Comparison of ENCODE assay signal across 11 cellular contexts in genomic region chr11:86150826-86151187, GRCh38.
DNase-seq lines count a peak whose midpoint lies in the region; ATAC-seq, FAIRE-seq and TF ChIP-seq lines count a peak whose summit lies in the region.
"Had no signal": no experiment of that assay in that cellular context is flagged by ENCODE, and none has a peak within 500 bp of the region (broad histone marks: within the 10 kb centered on the region; RNA-seq: fewer than 3 reads in every experiment).

No MANE protein-coding gene starts in this region.

- H3K14ac ChIP-seq in IMR-90 (replicated peaks; ENCODE audit: low read depth, low read length) = peak overlapping the region; percentile 65; the same call in 1 of the 2 replicates

- no peak for FAIRE-seq in D721Med (lab: Jason Lieb, UNC)

- H3K4ac ChIP-seq in IMR-90 (ENCODE audit: low read depth, low read length) = peak overlapping the region; percentile 64

- H3K9ac ChIP-seq in IMR-90 (ENCODE audit: low read depth, low read length) = no peak overlapping the region

- H4K5ac ChIP-seq in IMR-90 (ENCODE audit: low read depth, low read length) = no peak overlapping the region

- TF ChIP-seq RAD21 in IMR-90 (IDR thresholded peaks at IDR 0.05; ENCODE audit: low read length) = no peak

- H3K4me1 ChIP-seq in IMR-90 (ENCODE audit: control insufficient read depth, insufficient read depth, low read length) = peaks cover 18% of the 10 kb centered on the region

- WGBS in IMR-90 (ENCODE audit: extremely low coverage in 2 of 2, insufficient read length in 1 of 2), 2 experiments = no CpG with 5 or more reads among the region's 2 CpGs

- H3K27me3 Mint-ChIP-seq in central memory CD8-positive, alpha-beta T cell = no peaks in the 10 kb centered on the region
- H3K27me3 Mint-ChIP-seq in natural killer cell treated with Interleukin-12 subunit alpha and Interleukin-12 subunit beta and Interleukin-15 and Interleukin-18, amount 100 ng/mL, for 72 hours = no peaks in the 10 kb centered on the region
- H3K27me3 Mint-ChIP-seq: B cell had no signal

- H3K79me1 ChIP-seq in IMR-90 (ENCODE audit: low read depth in 1 of 2, low read length in 2 of 2) = 0 out of 4 replicates have a peak, but pooled peaks cover 0 to 2% of the 10 kb centered on the region in 2 experiments

- H3K4me2 ChIP-seq in IMR-90 (ENCODE audit: low read depth, low read length) = no peak overlapping the region

- DNase-seq in A172 (ENCODE audit: low spot score) (peak; percentile 35), IMR-90 (no peak), D721Med (ENCODE audit: insufficient read length, low spot score) (no peak), NCI-H1930 (lab: John Stamatoyannopoulos, UW) (no peak)
- DNase-seq in central memory CD8-positive, alpha-beta T cell (ENCODE audit: low spot score in 2 of 2) = no peak
- no peak for DNase-seq in natural killer cell treated with Interleukin-12 subunit alpha and Interleukin-12 subunit beta and Interleukin-15 and Interleukin-18, amount 100 ng/mL, for 72 hours (ENCODE audit: low spot score)
- DNase-seq: naive thymus-derived CD8-positive, alpha-beta T cell had no signal

- H4K20me1 ChIP-seq in IMR-90 (ENCODE audit: insufficient read depth, low read length) = no peaks in the 10 kb centered on the region

- POLR2A ChIA-PET in IMR-90 (lab: Charles Lee; ENCODE audit: unreplicated experiment) = no interaction called here

- H3K27ac ChIP-seq in IMR-90 (ENCODE audit: insufficient read depth, low read length) = no peak overlapping the region

- H4K8ac ChIP-seq in IMR-90 (ENCODE audit: low read depth in 2 of 2, low read length in 2 of 2) = peak overlapping the region; percentile 28 to 57; a peak in 3 of 4 replicates

- no peak overlapping the region for H3K23ac ChIP-seq in IMR-90 (ENCODE audit: low read depth, low read length)

- TF ChIP-seq CTCF in IMR-90 (conservative IDR thresholded peaks at IDR 0.05; ENCODE audit: low read depth, low read length) (no peak), D721Med (IDR thresholded peaks at IDR 0.05; ENCODE audit: insufficient read depth, missing control alignments) (no peak)

- H2BK20ac ChIP-seq in IMR-90 (ENCODE audit: low read depth, low read length) = peak overlapping the region; percentile 57; the same call in 1 of the 2 replicates

- no peaks in the 10 kb centered on the region for H3K9me3 Mint-ChIP-seq in central memory CD8-positive, alpha-beta T cell
- peaks cover 3% of the 10 kb centered on the region for H3K9me3 Mint-ChIP-seq in natural killer cell treated with Interleukin-12 subunit alpha and Interleukin-12 subunit beta and Interleukin-15 and Interleukin-18, amount 100 ng/mL, for 72 hours
- H3K9me3 Mint-ChIP-seq: naive thymus-derived CD8-positive, alpha-beta T cell had no signal

- H3K4me1 Mint-ChIP-seq in central memory CD8-positive, alpha-beta T cell = peaks cover 33% of the 10 kb centered on the region
- H3K4me1 Mint-ChIP-seq in natural killer cell treated with Interleukin-12 subunit alpha and Interleukin-12 subunit beta and Interleukin-15 and Interleukin-18, amount 100 ng/mL, for 72 hours (ENCODE audit: low read depth in 2 of 2) = peaks cover 37 to 49% of the 10 kb centered on the region in 2 donors

- H3K27ac Mint-ChIP-seq in central memory CD8-positive, alpha-beta T cell (ENCODE audit: low read depth) = peak overlapping the region; percentile 39
- H3K27ac Mint-ChIP-seq in natural killer cell treated with Interleukin-12 subunit alpha and Interleukin-12 subunit beta and Interleukin-15 and Interleukin-18, amount 100 ng/mL, for 72 hours = peak overlapping the region; percentile 53 to 74
- H3K27ac Mint-ChIP-seq: B cell had no signal

- no peak overlapping the region for H4K91ac ChIP-seq in IMR-90 (ENCODE audit: insufficient read depth, low read depth, low read length)

- H3K4me3 ChIP-seq in IMR-90 (ENCODE audit: insufficient read depth, low read depth, low read length) = no peak overlapping the region
- H3K4me3 ChIP-seq: cardiac muscle cell had no signal

- no peaks in the 10 kb centered on the region for H3K9me3 ChIP-seq in IMR-90 (ENCODE audit: control insufficient read depth, insufficient read depth, low read length)

- H3K4me3 Mint-ChIP-seq in central memory CD8-positive, alpha-beta T cell = no peak overlapping the region
- H3K4me3 Mint-ChIP-seq in natural killer cell treated with Interleukin-12 subunit alpha and Interleukin-12 subunit beta and Interleukin-15 and Interleukin-18, amount 100 ng/mL, for 72 hours = no peak overlapping the region
- H3K4me3 Mint-ChIP-seq: B cell had no signal

- H2AK5ac ChIP-seq in IMR-90 (ENCODE audit: low read depth, low read length) = peak overlapping the region; percentile 45; the same call in 1 of the 2 replicates

- H2BK15ac ChIP-seq in IMR-90 (ENCODE audit: low read depth, low read length) = peak overlapping the region; percentile 64; the same call in 1 of the 3 replicates

- H3K56ac ChIP-seq in IMR-90 (ENCODE audit: extremely low read depth, insufficient read depth, low read length) = no peak overlapping the region

- in situ Hi-C loops in IMR-90 (cut with MboI; ENCODE audit: low sequenced_read_pairs) = no loop called here

- CTCF ChIA-PET in IMR-90 (lab: Yijun Ruan, JAX) = interaction anchor here (1.3 kb wide), 1 partner anchor 43 kb away, joined by 3 read pairs; no protein-coding TSS in a partner anchor

- no peak overlapping the region for H2AK9ac ChIP-seq in IMR-90 (replicated peaks; ENCODE audit: low read depth, low read length, poor library complexity)

- H2BK120ac ChIP-seq in IMR-90 (ENCODE audit: low read depth, low read length) = peak overlapping the region; percentile 54; the same call in 1 of the 2 replicates

- ATAC-seq in IMR-90 (ENCODE audit: low read depth) = no peak
- no peak for ATAC-seq in central memory CD8-positive, alpha-beta T cell (replicated peaks; ENCODE audit: extremely low read depth, poor library complexity, severe bottlenecking)
- ATAC-seq in natural killer cell treated with Interleukin-12 subunit alpha and Interleukin-12 subunit beta and Interleukin-15 and Interleukin-18, amount 100 ng/mL, for 72 hours = no peak
- ATAC-seq in HG02571 (IDR thresholded peaks at IDR 0.05; ENCODE audit: unreplicated experiment) = no peak
- ATAC-seq in HG03378 (IDR thresholded peaks at IDR 0.05; ENCODE audit: unreplicated experiment) = no peak

- H3K27me3 ChIP-seq in IMR-90 (ENCODE audit: control insufficient read depth, insufficient read depth, low read length) = no peaks in the 10 kb centered on the region
- H3K27me3 ChIP-seq: cardiac muscle cell had no signal

- intact Hi-C loops in IMR-90 (cut with micrococcal nuclease) = no loop called here

- peak overlapping the region; percentile 68 for H2AFZ ChIP-seq in IMR-90 (replicated peaks; ENCODE audit: low read length, poor library complexity)

- no peaks in the 10 kb centered on the region for H3K36me3 ChIP-seq in IMR-90 (ENCODE audit: control insufficient read depth, insufficient read depth, low read length)
- H3K36me3 ChIP-seq: cardiac muscle cell had no signal

- no TSS peak for BruUV-seq in IMR-90 (replicated peaks; lab: Mats Ljungman, UMichigan)

- H3K9me1 ChIP-seq in IMR-90 (ENCODE audit: insufficient read depth, low read length) = peaks cover 16% of the 10 kb centered on the region

- no peak overlapping the region for H2BK5ac ChIP-seq in IMR-90 (ENCODE audit: low read depth, low read length, poor library complexity, severe bottlenecking)

- no peak for TF ChIP-seq POLR2A in IMR-90 (IDR thresholded peaks at IDR 0.05; ENCODE audit: low read depth, low read length)

- H3K36me3 Mint-ChIP-seq in central memory CD8-positive, alpha-beta T cell (ENCODE audit: insufficient read depth) = peaks cover 2% of the 10 kb centered on the region
- H3K36me3 Mint-ChIP-seq in natural killer cell treated with Interleukin-12 subunit alpha and Interleukin-12 subunit beta and Interleukin-15 and Interleukin-18, amount 100 ng/mL, for 72 hours = peaks cover 6% of the 10 kb centered on the region
- H3K36me3 Mint-ChIP-seq: naive thymus-derived CD8-positive, alpha-beta T cell had no signal

- no peak overlapping the region for H3K18ac ChIP-seq in IMR-90 (ENCODE audit: low read depth, low read length)

- dilution Hi-C loops in IMR-90 (cut with HindIII; ENCODE audit: low sequenced_read_pairs, unreplicated experiment) = no loop called here

TF ChIP-seq in IMR-90, 13 proteins besides CTCF, POLR2A, EP300 and RAD21:
- TF ChIP-seq MXI1 (IDR thresholded peaks at IDR 0.05; ENCODE audit: borderline replicate concordance, low read depth, low read length) (no peak), CEBPB (IDR thresholded peaks at IDR 0.05; ENCODE audit: low read depth, low read length) (no peak), CHD1 (IDR thresholded peaks at IDR 0.05; ENCODE audit: low read depth, low read length) (no peak), RCOR1 (IDR thresholded peaks at IDR 0.05; ENCODE audit: insufficient replicate concordance, low read length) (no peak), ELK1 (IDR thresholded peaks at IDR 0.05; ENCODE audit: borderline replicate concordance, low read depth, low read length) (no peak), FOS (IDR thresholded peaks at IDR 0.05; ENCODE audit: low read depth, low read length) (no peak), SMC3 (IDR thresholded peaks at IDR 0.05; ENCODE audit: low read depth, low read length) (no peak), MAFK (IDR thresholded peaks at IDR 0.05; ENCODE audit: low read depth, low read length) (no peak)
TF ChIP-seq in IMR-90: peak in this region for 0.
